In the genomic region with DNA sequence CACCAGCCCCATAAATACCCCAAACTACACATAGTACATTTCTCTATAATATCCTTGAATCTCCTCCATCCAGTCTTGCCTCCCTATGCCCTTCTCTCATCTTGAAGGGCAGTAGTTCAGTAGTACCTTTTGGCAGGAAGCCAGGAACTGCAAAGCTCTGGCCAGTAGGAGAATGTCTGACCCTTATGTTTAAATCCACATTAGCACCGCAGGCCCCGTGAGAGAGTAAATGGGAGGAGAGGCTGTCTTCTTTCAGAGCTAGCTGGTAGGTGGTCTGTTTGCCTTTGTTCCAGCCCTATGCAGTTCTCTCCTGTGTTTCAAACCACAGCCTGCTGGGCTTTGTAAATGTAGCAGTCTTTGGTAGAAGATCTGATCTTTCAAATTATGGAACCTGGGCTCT, we compare ENCODE assay signal across 1 cellular context.
TF ChIP-seq lines count a peak whose summit lies in the region.

No MANE protein-coding gene starts in this region.

TF ChIP-seq in HepG2, 621 proteins besides CTCF, POLR2A, EP300 and RAD21:
- TF ChIP-seq CBX1 (IDR thresholded peaks at IDR 0.05; ENCODE audit: low read depth) (no peak), LCORL (IDR thresholded peaks at IDR 0.05) (peak; percentile 64; the same call in 1 of the 2 replicates), LCORL (CRISPR knock-in tag; IDR thresholded peaks at IDR 0.05) (no peak)
